In genomic region chr12:91397866-91398532, GRCh38 we compare ENCODE assay signal across 26 cellular contexts.
"Had no signal": no experiment of that assay in that cellular context is flagged by ENCODE, and none has a peak within 500 bp of the region (broad histone marks: within the 10 kb centered on the region; RNA-seq: fewer than 3 reads in every experiment).

No MANE protein-coding gene starts in this region.

- H3K36me3 ChIP-seq: adrenal gland, heart right ventricle, left lung, right atrium auricular region, tibial nerve had no signal

- ATAC-seq: activated naive CD4-positive, alpha-beta T cell treated with anti-CD3 and anti-CD28 coated beads, Interleukin-2, amount 50 U/mL, for 72 hours; activated T-cell treated with anti-CD3 and anti-CD28 coated beads, Interleukin-2, amount 50 U/mL, for 4 hours; body of pancreas; heart right ventricle; left lung; stimulated activated naive B cell treated with anti-CD40 and anti-IgM and Interleukin-4, amounts not matched to agents 10 μg/mL and 1 μg/mL and 100 μg/mL, for 72 hours had no signal

- H3K4me1 Mint-ChIP-seq: activated B cell treated with CpG ODN at 0.5 μM for 24 hours; nephron progenitor cell; stimulated activated naive B cell treated with anti-CD40 and anti-IgM and Interleukin-4, amounts not matched to agents 10 μg/mL and 1 μg/mL and 100 μg/mL, for 72 hours had no signal

- H3K27me3 ChIP-seq: adrenal gland, body of pancreas, heart right ventricle, left lung, right atrium auricular region, tibial nerve had no signal

- H3K9me3 ChIP-seq: adrenal gland, body of pancreas, left lung, right atrium auricular region, tibial nerve had no signal

- H3K4me3 ChIP-seq: adrenal gland, body of pancreas, heart right ventricle, left lung, lung, right atrium auricular region, SK-N-MC, smooth muscle cell, tibial nerve had no signal

- H3K4me1 ChIP-seq: adrenal gland, body of pancreas, heart right ventricle, left lung, parathyroid adenoma, right atrium auricular region, tibial nerve had no signal

- H2AFZ ChIP-seq: parathyroid adenoma had no signal

- H3K9me3 Mint-ChIP-seq: activated B cell treated with CpG ODN at 0.5 μM for 24 hours; activated T-cell treated with anti-CD3 and anti-CD28 coated beads, Interleukin-2, amount 50 U/mL, for 4 hours; activated T-helper 2 cell treated with anti-CD3 and anti-CD28 coated beads, Interferon-gamma antibody, Interleukin-2, Interleukin-4, amounts not matched to agents 10 μg/mL and 5 μg/mL and 100 μg/mL, durations not matched to agents 14 hours and 24 hours and 36 hours; T-helper 1 cell treated with Interleukin-12 subunit alpha and Interleukin-12 subunit beta and Interleukin-4 antibody, amounts not matched to agents 30 μg/mL and 1 μg/mL, for 36 hours had no signal

- DNase-seq: activated B cell treated with CpG ODN at 0.5 μM for 24 hours; activated CD8-positive, alpha-beta memory T cell treated with anti-CD3 and anti-CD28 coated beads, Interleukin-2, amount 50 U/mL, for 48 hours; activated T-cell treated with anti-CD3 and anti-CD28 coated beads, Interleukin-2, amount 50 U/mL, for 4 hours; adrenal gland; aorta; body of pancreas; dermis blood vessel endothelial cell; effector CD8-positive, alpha-beta T cell; heart right ventricle; left lung; nephron progenitor cell; occipital lobe; stimulated activated CD4-positive, alpha-beta T cell treated with anti-CD3 and anti-CD28 coated beads, Interleukin-1b, Interleukin-23, amount 100 ng/mL, for 48 hours; stimulated activated CD4-positive, alpha-beta T cell treated with anti-CD3 and anti-CD28 coated beads, Interleukin-4, amount 100 ng/mL, for 4 hours; stimulated activated CD8-positive, alpha-beta memory T cell treated with anti-CD3 and anti-CD28 coated beads, Interleukin-4, amount 100 ng/mL, for 48 hours; stimulated activated naive B cell treated with anti-CD40 and anti-IgM and Interleukin-4, amounts not matched to agents 10 μg/mL and 1 μg/mL and 100 μg/mL, for 72 hours; T1000 had no signal

- H3K4me3 Mint-ChIP-seq: activated B cell treated with CpG ODN at 0.5 μM for 24 hours; activated T-cell treated with anti-CD3 and anti-CD28 coated beads, Interleukin-2, amount 50 U/mL, for 4 hours; nephron progenitor cell; stimulated activated naive B cell treated with anti-CD40 and anti-IgM and Interleukin-4, amounts not matched to agents 10 μg/mL and 1 μg/mL and 100 μg/mL, for 72 hours; T-helper 1 cell treated with Interleukin-12 subunit alpha and Interleukin-12 subunit beta and Interleukin-4 antibody, amounts not matched to agents 30 μg/mL and 1 μg/mL, for 36 hours had no signal

- H3K36me3 Mint-ChIP-seq: stimulated activated naive B cell treated with anti-CD40 and anti-IgM and Interleukin-4, amounts not matched to agents 10 μg/mL and 1 μg/mL and 100 μg/mL, for 72 hours had no signal

- H3K27ac Mint-ChIP-seq: activated B cell treated with CpG ODN at 0.5 μM for 24 hours; activated naive CD4-positive, alpha-beta T cell treated with anti-CD3 and anti-CD28 coated beads, Interleukin-2, amount 50 U/mL, for 72 hours; activated T-helper 2 cell treated with anti-CD3 and anti-CD28 coated beads, Interferon-gamma antibody, Interleukin-2, Interleukin-4, amounts not matched to agents 10 μg/mL and 5 μg/mL and 100 μg/mL, durations not matched to agents 14 hours and 24 hours and 36 hours; nephron progenitor cell; stimulated activated naive B cell treated with anti-CD40 and anti-IgM and Interleukin-4, amounts not matched to agents 10 μg/mL and 1 μg/mL and 100 μg/mL, for 72 hours; T-helper 1 cell treated with Interleukin-12 subunit alpha and Interleukin-12 subunit beta and Interleukin-4 antibody, amounts not matched to agents 30 μg/mL and 1 μg/mL, for 36 hours had no signal
